Comparison of ENCODE assay signal across 8 cellular contexts in the genomic region with DNA sequence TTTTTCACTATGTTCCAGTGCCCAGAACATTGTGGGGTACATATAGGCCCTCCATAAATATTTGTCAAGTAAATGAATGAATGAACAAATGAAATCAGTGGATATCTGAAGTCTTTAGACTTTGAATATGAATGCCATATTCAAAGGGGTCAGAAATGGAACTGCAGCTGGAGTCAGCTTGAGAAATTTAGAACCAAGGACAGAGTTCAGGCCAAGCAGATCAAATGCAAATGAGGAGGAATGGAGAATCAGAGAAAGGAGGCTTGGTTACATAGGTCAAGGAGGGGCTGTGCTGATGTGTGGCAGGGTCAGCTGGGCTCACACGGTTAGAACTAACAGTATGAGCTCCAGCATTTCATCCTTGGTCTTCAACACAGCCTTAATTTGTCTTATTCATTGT.
"Had no signal": no experiment of that assay in that cellular context is flagged by ENCODE, and none has a peak within 500 bp of the region (broad histone marks: within the 10 kb centered on the region; RNA-seq: fewer than 3 reads in every experiment).

No MANE protein-coding gene starts in this region.

- FAIRE-seq: G401.6, GM12878, GM12891, GM12892, GM18507, GM19239 had no signal

- H3K4me3 ChIP-seq: GM12878 had no signal

- DNase-seq: GDM1, GF-D8 had no signal
